In genomic region chr14:100654814-100655795, GRCh38 we compare ENCODE assay signal across 8 cellular contexts.
DNase-seq lines count a peak whose midpoint lies in the region; TF ChIP-seq lines count a peak whose summit lies in the region.

No MANE protein-coding gene starts in this region.

- TF ChIP-seq CTCF in left ventricle myocardium inferior (IDR thresholded peaks at IDR 0.05; ENCODE audit: borderline replicate concordance) = peak; percentile 68

- H3K4me3 ChIP-seq in left ventricle myocardium inferior = no peak overlapping the region

- H3K27me3 ChIP-seq in left ventricle myocardium inferior (ENCODE audit: low read depth) = peaks cover 59% of the 10 kb centered on the region

- H3K27ac Mint-ChIP-seq in T-helper 2 cell treated with Interferon-gamma antibody and Interleukin-4, amounts not matched to agents 5 μg/mL and 100 μg/mL, for 36 hours = no peak overlapping the region

- no peaks in the 10 kb centered on the region for H3K9me3 Mint-ChIP-seq in T-helper 2 cell treated with Interferon-gamma antibody and Interleukin-4, amounts not matched to agents 5 μg/mL and 100 μg/mL, for 36 hours

- no peaks in the 10 kb centered on the region for H3K36me3 ChIP-seq in left ventricle myocardium inferior

- H3K4me1 ChIP-seq in left ventricle myocardium inferior = peaks cover 4% of the 10 kb centered on the region

- peak in 3 of 5 experiments; percentile 15 to 41 (median 20) for DNase-seq in T-helper 2 cell
- no peak for DNase-seq in T-helper 2 cell treated with Interferon-gamma antibody and Interleukin-4, amounts not matched to agents 5 μg/mL and 100 μg/mL, for 36 hours (ENCODE audit: low spot score)
- peak; percentile 39 to 78 for DNase-seq in NCI-H526 (lab: John Stamatoyannopoulos, UW)
- DNase-seq in activated T-helper 9 cell treated with anti-CD3 and anti-CD28 coated beads, Interleukin-2, amount 50 U/mL, for 16 hours (ENCODE audit: low read depth) = peak; percentile 19
- DNase-seq in left ventricle myocardium inferior = no peak
- DNase-seq in stimulated activated CD4-positive, alpha-beta T cell treated with anti-CD3 and anti-CD28 coated beads, Interleukin-12 subunit alpha, Interleukin-12 subunit beta, amount 100 ng/mL, for 48 hours (ENCODE audit: low read depth in 2 of 3, low spot score in 1 of 3) = peak in 2 of 3 donors; percentile 28 to 37
- no peak for DNase-seq in NCI-H1930 (lab: John Stamatoyannopoulos, UW)
- DNase-seq in SKM-1 (lab: John Stamatoyannopoulos, UW; ENCODE audit: unreplicated experiment) = no peak

- peaks cover 18% of the 10 kb centered on the region for H3K27me3 Mint-ChIP-seq in T-helper 2 cell treated with Interferon-gamma antibody and Interleukin-4, amounts not matched to agents 5 μg/mL and 100 μg/mL, for 36 hours (ENCODE audit: low read depth)

- no peak overlapping the region for H3K4me3 Mint-ChIP-seq in T-helper 2 cell treated with Interferon-gamma antibody and Interleukin-4, amounts not matched to agents 5 μg/mL and 100 μg/mL, for 36 hours

- intact Hi-C loops in left ventricle myocardium inferior (cut with micrococcal nuclease) = no loop called here

- H3K36me3 Mint-ChIP-seq in T-helper 2 cell treated with Interferon-gamma antibody and Interleukin-4, amounts not matched to agents 5 μg/mL and 100 μg/mL, for 36 hours (ENCODE audit: low read depth) = no peaks in the 10 kb centered on the region

- H3K4me1 Mint-ChIP-seq in T-helper 2 cell treated with Interferon-gamma antibody and Interleukin-4, amounts not matched to agents 5 μg/mL and 100 μg/mL, for 36 hours (ENCODE audit: low read depth) = no peaks in the 10 kb centered on the region

- H3K27ac ChIP-seq in left ventricle myocardium inferior (replicated peaks) = no peak overlapping the region

- no peaks in the 10 kb centered on the region for H3K9me3 ChIP-seq in left ventricle myocardium inferior (replicated peaks)

Comparison
In these comparisons a context has a peak if more than half of its experiments do, and no peak if none do; other contexts are left out.
1. DNase-seq: peak in T-helper 2 cell (3 of 5), NCI-H526 (2 of 2), activated T-helper 9 cell treated with anti-CD3 and anti-CD28 coated beads, Interleukin-2, amount 50 U/mL, for 16 hours (single experiment) and stimulated activated CD4-positive, alpha-beta T cell treated with anti-CD3 and anti-CD28 coated beads, Interleukin-12 subunit alpha, Interleukin-12 subunit beta, amount 100 ng/mL, for 48 hours (2 of 3); none in T-helper 2 cell treated with Interferon-gamma antibody and Interleukin-4, amounts not matched to agents 5 μg/mL and 100 μg/mL, for 36 hours (single experiment), left ventricle myocardium inferior (single experiment), NCI-H1930 (0 of 2) and SKM-1 (single experiment).